ENCODE assay signal across 8 cellular contexts in genomic region chr3:196159952-196160804, GRCh38. TPM values are rescaled to one million over a fixed set of nuclear protein-coding genes. Genes with fewer than 3 reads are reported as not detected.
A peak's percentile ranks its signal among the peaks of the same experiment; 100 is the strongest.
DNase-seq lines count a peak whose midpoint lies in the region; ATAC-seq and TF ChIP-seq lines count a peak whose summit lies in the region.

No MANE protein-coding gene starts in this region.

- ATAC-seq in GM19397 (IDR thresholded peaks at IDR 0.05; ENCODE audit: unreplicated experiment) (peak; percentile 86), HG03378 (IDR thresholded peaks at IDR 0.05; ENCODE audit: unreplicated experiment) (peak; percentile 81), RWPE2 (ENCODE audit: low read depth) (peak; percentile 52), sciatic nerve (no peak)

- H3K27ac ChIP-seq in RWPE2 (ENCODE audit: poor library complexity, severe bottlenecking) = peak overlapping the region; percentile 7
- H3K27ac ChIP-seq in esophagus (ENCODE audit: low read depth in 2 of 2, low read length in 1 of 2) = peak overlapping the region; percentile 3 to 55

- DNase-seq in EL (peak; percentile 73), RWPE2 (ENCODE audit: low spot score) (no peak), renal cortical epithelial cell (ENCODE audit: low read depth) (peak; percentile 90), sciatic nerve (ENCODE audit: low spot score) (no peak)
- DNase-seq in activated CD8-positive, alpha-beta memory T cell treated with anti-CD3 and anti-CD28 coated beads, Interleukin-2, amount 50 U/mL, for 48 hours = no peak

- intact Hi-C loops in sciatic nerve (cut with DNase I) = no loop called here

- no peak for TF ChIP-seq CTCF in RWPE2 (IDR thresholded peaks at IDR 0.05; ENCODE audit: poor library complexity, severe bottlenecking)

- H3K36me3 ChIP-seq in RWPE2 (ENCODE audit: low read depth) (no peaks in the 10 kb centered on the region), esophagus (ENCODE audit: control insufficient read depth in 2 of 2, insufficient read depth in 2 of 2, low read length in 1 of 2) (no peaks in the 10 kb centered on the region)

- H3K4me1 ChIP-seq in RWPE2 (ENCODE audit: insufficient read depth, poor library complexity, severe bottlenecking) (peaks cover 8% of the 10 kb centered on the region), esophagus (ENCODE audit: control insufficient read depth in 2 of 2, insufficient read depth in 2 of 2, low read length in 1 of 2) (peaks cover 3 to 4% of the 10 kb centered on the region in 2 donors)

- WGBS in esophagus, 2 donors = 52 to 57% methylated on average over 15 of the region's 15 CpGs

- H3K9me3 ChIP-seq in RWPE2 (ENCODE audit: severe bottlenecking) = no peaks in the 10 kb centered on the region
- H3K9me3 ChIP-seq in esophagus (ENCODE audit: control insufficient read depth in 2 of 2, insufficient read depth in 1 of 2, low read depth in 1 of 2, low read length in 1 of 2) = no peaks in the 10 kb centered on the region

- H3K27me3 ChIP-seq in RWPE2 (ENCODE audit: insufficient read depth, poor library complexity, severe bottlenecking) (no peaks in the 10 kb centered on the region), esophagus (ENCODE audit: control insufficient read depth in 1 of 2, insufficient read depth in 2 of 2, low read length in 2 of 2) (no peaks in the 10 kb centered on the region)

- H3K4me3 ChIP-seq in RWPE2 (ENCODE audit: severe bottlenecking) (no peak overlapping the region), esophagus (ENCODE audit: low read depth in 1 of 2, low read length in 2 of 2) (no peak overlapping the region)

RNA-seq across cellular contexts. Expression of gene ZDHHC19, which starts 51.0 kb away (rescaled TPM):
- under 1 TPM in 1 of 2 donors, not detected in 1; 0.09 TPM for polyA plus RNA-seq in esophagus
- total RNA-seq in renal cortical epithelial cell (not detected in 2 replicates), sciatic nerve (not detected)

RNA-seq across cellular contexts. Expression of gene SLC51A, which starts 56.2 kb away (rescaled TPM):
- polyA plus RNA-seq in esophagus = under 1 TPM; 0.21 to 0.69 TPM
- total RNA-seq in renal cortical epithelial cell (not detected in 2 replicates), sciatic nerve (0.58 TPM)

Comparison
In these comparisons a context has a peak if more than half of its experiments do, and no peak if none do; other contexts are left out.
1. DNase-seq: peak in EL (single experiment) and renal cortical epithelial cell (single experiment); none in RWPE2 (single experiment), activated CD8-positive, alpha-beta memory T cell treated with anti-CD3 and anti-CD28 coated beads, Interleukin-2, amount 50 U/mL, for 48 hours (single experiment) and sciatic nerve (single experiment).